Comparison of ENCODE assay signal across 1 cellular context in the genomic region with DNA sequence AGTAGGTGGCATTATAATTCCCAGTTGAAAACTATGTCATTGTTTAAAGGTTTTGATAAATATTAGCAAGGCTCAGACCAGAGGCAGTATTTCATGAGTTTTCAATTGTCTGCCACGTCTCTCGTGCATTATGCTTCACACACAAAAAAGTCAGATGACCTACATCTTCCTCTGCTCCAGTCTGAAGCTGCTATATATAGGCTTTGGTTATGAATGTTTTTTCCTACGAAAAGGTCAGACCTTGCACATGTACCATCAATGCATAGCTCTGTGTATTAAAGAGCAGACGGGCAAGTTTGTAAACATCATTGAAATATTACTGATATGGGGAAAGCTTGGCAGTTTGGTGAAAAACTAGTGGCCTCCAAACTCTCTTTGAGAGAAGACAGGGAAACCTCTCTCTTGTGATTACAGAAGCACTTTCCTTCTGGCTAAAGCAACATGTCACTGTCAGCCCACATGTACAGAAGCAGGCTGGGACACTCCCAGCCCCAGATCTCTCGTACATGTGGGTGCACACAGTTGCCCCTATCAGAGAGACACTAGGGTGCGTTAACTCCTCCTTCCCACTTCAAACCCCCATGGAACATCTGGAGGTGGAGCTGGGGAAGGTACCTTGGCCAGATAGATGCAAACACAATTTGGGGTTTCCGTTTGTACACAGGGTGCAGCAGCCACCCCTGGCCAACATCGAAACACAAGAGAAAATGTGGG.
TF ChIP-seq lines count a peak whose summit lies in the region.

No MANE protein-coding gene starts in this region.

TF ChIP-seq in IMR-90, 13 proteins besides CTCF, POLR2A, EP300 and RAD21:
- TF ChIP-seq BHLHE40 (IDR thresholded peaks at IDR 0.05; ENCODE audit: low read depth, low read length), result no peak
- TF ChIP-seq NFE2L2 (IDR thresholded peaks at IDR 0.05; ENCODE audit: low read depth, low read length), result no peak
- TF ChIP-seq, protein P1, sequence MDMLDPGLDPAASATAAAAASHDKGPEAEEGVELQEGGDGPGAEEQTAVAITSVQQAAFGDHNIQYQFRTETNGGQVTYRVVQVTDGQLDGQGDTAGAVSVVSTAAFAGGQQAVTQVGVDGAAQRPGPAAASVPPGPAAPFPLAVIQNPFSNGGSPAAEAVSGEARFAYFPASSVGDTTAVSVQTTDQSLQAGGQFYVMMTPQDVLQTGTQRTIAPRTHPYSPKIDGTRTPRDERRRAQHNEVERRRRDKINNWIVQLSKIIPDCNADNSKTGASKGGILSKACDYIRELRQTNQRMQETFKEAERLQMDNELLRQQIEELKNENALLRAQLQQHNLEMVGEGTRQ (IDR thresholded peaks at IDR 0.05; ENCODE audit: low read depth, low read length), result no peak
- TF ChIP-seq MXI1 (IDR thresholded peaks at IDR 0.05; ENCODE audit: borderline replicate concordance, low read depth, low read length), result no peak
- TF ChIP-seq FOS (IDR thresholded peaks at IDR 0.05; ENCODE audit: low read depth, low read length), result no peak
TF ChIP-seq in IMR-90: peak in this region for 0.
